ENCODE assay signal across 1 cellular context in the genomic region with DNA sequence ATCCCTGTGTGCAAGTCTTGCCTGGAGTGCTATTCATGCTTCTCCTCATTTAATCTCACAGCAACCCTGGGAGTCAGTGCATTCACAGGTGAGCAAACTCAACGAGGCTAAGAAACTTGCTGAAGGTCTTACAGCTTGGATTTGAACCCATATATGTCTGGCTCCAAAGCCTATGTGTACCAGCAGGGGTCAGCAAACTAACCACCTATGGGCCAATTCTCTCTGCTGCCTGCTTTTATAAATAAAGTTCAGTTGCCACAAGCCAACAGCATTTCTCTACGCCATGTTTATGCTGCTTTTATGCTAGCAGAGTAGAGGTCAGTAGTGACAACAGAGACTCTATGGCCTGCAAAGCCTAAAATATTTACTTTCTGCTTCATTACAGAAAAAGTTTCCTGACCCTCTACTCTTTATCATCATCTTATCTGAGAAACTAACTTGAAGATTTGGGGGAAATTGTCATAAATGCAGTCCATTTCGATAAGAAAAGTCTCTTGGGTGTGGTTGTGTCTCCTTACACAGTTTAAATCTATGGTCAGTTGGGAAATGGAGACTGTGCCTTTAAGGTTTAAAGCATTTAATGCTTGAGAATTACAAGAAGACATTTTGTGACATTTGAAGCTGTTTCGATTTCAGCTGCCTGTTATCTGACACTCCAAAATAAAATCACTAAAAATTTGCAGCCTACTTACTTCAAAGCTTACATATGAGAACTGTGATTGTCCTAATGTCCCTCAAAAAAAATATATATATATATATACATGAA.
TF ChIP-seq lines count a peak whose summit lies in the region.

No MANE protein-coding gene starts in this region.

TF ChIP-seq in HEK293T, 16 proteins besides CTCF, POLR2A, EP300 and RAD21 (continued from another document):
- TF ChIP-seq FOXM1 (IDR thresholded peaks at IDR 0.05; ENCODE audit: borderline replicate concordance): no peak
- no peak for TF ChIP-seq CTBP1 (IDR thresholded peaks at IDR 0.05; ENCODE audit: borderline replicate concordance)
